1 cellular context compared by ENCODE assay signal in the genomic region with DNA sequence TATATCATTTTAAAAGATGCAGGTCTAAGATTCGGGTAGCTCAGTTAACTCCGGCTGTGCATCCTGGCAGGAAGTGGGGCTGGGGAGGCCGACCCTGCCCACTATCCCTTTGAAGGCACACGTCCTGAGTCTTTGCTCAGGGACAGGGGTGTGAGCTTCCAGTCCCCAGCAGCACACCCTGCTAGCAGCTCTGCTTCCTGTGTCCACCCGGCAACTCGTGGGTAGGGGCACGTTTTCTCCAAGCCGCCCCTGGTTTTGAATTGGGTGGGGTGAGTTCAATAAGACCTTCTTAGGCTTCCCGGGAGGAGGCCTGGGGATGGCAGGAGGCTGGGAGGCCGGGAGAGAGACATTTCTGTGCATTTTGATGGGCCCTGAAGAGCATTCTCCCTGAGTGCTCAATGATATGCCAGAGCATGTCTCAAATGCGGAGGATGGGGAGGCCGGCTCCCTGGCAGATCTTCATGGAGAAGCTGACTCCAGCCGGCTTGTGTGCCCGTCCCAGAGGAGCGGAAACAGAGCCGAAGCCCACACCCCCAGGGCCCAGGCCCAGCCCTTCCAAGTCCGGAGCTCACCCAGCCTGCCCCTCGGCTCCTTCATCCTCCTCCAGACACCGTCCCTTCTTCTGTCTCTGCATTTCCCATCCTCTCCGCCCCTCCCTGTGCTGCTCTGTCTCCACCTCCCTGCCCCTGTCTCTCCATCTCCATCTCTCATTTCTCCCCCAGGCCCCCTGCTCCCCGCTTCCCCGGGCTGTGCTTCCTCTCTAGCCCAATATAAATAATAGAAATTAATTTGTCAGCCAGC.
TF ChIP-seq lines count a peak whose summit lies in the region.

No MANE protein-coding gene starts in this region.

TF ChIP-seq in PFSK-1, 5 proteins besides CTCF, POLR2A, EP300 and RAD21 (continued from another document):
- TF ChIP-seq, protein P1, sequence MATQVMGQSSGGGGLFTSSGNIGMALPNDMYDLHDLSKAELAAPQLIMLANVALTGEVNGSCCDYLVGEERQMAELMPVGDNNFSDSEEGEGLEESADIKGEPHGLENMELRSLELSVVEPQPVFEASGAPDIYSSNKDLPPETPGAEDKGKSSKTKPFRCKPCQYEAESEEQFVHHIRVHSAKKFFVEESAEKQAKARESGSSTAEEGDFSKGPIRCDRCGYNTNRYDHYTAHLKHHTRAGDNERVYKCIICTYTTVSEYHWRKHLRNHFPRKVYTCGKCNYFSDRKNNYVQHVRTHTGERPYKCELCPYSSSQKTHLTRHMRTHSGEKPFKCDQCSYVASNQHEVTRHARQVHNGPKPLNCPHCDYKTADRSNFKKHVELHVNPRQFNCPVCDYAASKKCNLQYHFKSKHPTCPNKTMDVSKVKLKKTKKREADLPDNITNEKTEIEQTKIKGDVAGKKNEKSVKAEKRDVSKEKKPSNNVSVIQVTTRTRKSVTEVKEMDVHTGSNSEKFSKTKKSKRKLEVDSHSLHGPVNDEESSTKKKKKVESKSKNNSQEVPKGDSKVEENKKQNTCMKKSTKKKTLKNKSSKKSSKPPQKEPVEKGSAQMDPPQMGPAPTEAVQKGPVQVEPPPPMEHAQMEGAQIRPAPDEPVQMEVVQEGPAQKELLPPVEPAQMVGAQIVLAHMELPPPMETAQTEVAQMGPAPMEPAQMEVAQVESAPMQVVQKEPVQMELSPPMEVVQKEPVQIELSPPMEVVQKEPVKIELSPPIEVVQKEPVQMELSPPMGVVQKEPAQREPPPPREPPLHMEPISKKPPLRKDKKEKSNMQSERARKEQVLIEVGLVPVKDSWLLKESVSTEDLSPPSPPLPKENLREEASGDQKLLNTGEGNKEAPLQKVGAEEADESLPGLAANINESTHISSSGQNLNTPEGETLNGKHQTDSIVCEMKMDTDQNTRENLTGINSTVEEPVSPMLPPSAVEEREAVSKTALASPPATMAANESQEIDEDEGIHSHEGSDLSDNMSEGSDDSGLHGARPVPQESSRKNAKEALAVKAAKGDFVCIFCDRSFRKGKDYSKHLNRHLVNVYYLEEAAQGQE (IDR thresholded peaks at IDR 0.05; ENCODE audit: insufficient read depth in 1 of 2, low read depth in 2 of 2, low read length in 2 of 2): no peak
- no peak for TF ChIP-seq SIN3A (IDR thresholded peaks at IDR 0.05; ENCODE audit: borderline replicate concordance, insufficient read depth, low read length)
- no peak for TF ChIP-seq FOXP2 (optimal IDR thresholded peaks at IDR 0.05; ENCODE audit: borderline replicate concordance, extremely low read depth, extremely low read length, insufficient read depth)
- TF ChIP-seq TAF1 (IDR thresholded peaks at IDR 0.05; ENCODE audit: borderline replicate concordance, insufficient read depth, low read length): peak; percentile 57; the same call in 1 of the 2 replicates
